ENCODE assay signal across 20 cellular contexts in the genomic region with DNA sequence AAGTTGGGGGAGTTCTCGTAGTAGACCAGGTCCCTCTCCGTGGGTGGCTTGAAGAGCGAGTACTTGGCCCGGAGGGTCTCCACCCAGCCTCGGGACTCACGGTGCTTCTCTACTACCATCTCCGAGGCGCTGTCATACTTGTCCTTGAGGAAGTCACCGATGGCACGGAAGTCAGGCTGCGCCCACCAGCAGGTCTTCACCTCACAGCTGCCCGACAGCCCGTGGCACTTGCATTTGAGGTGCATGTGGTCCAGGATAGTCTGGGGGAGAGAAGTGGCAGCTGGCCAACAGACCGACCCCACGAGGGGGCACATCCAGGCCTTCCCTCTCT. TPM values are rescaled to one million over a fixed set of nuclear protein-coding genes. Genes with fewer than 3 reads are reported as not detected.
DNase-seq lines count a peak whose midpoint lies in the region; ATAC-seq and TF ChIP-seq lines count a peak whose summit lies in the region.
"Had no signal": no experiment of that assay in that cellular context is flagged by ENCODE, and none has a peak within 500 bp of the region (broad histone marks: within the 10 kb centered on the region; RNA-seq: fewer than 3 reads in every experiment).

No MANE protein-coding gene starts in this region.

- intact Hi-C loops in Right ventricle myocardium inferior (cut with DNase I), result no loop called here

- H3K27me3 Mint-ChIP-seq in chondrocyte (ENCODE audit: low read depth) (no peaks in the 10 kb centered on the region), mesothelial cell of epicardium (ENCODE audit: low read depth) (no peaks in the 10 kb centered on the region)

- H3K27ac Mint-ChIP-seq in chondrocyte (ENCODE audit: unreplicated experiment), result no peak overlapping the region
- H3K27ac Mint-ChIP-seq in mesothelial cell of epicardium, result peak overlapping the region; percentile 25
- H3K27ac Mint-ChIP-seq: CD4-positive, CD25-positive, alpha-beta regulatory T cell; GM23338 had no signal

- H3K4me3 Mint-ChIP-seq in chondrocyte (ENCODE audit: unreplicated experiment) (no peak overlapping the region), mesothelial cell of epicardium (no peak overlapping the region)
- H3K4me3 Mint-ChIP-seq: GM23338 had no signal

- no peak for ATAC-seq in Right ventricle myocardium inferior
- ATAC-seq: GM23338 had no signal

- H3K9me3 Mint-ChIP-seq in chondrocyte (ENCODE audit: low read depth), result no peaks in the 10 kb centered on the region
- H3K9me3 Mint-ChIP-seq in mesothelial cell of epicardium, result no peaks in the 10 kb centered on the region
- H3K9me3 Mint-ChIP-seq: GM23338, IgD-negative memory B cell had no signal

- no peaks in the 10 kb centered on the region; the same call in 1 of the 2 replicates for H3K36me3 ChIP-seq in H7 (replicated peaks; ENCODE audit: control insufficient read depth, insufficient read depth, low read length)
- H3K36me3 ChIP-seq: Peyer's patch had no signal

- peaks cover 27% of the 10 kb centered on the region for H3K4me1 Mint-ChIP-seq in chondrocyte (ENCODE audit: low read depth)
- H3K4me1 Mint-ChIP-seq in mesothelial cell of epicardium, result peaks cover 44% of the 10 kb centered on the region

- H3K4me3 ChIP-seq in H7 (ENCODE audit: insufficient read depth, low read depth, low read length), result no peak overlapping the region
- H3K4me3 ChIP-seq: GM23338, Peyer's patch had no signal

- H3K36me3 Mint-ChIP-seq in chondrocyte (ENCODE audit: low read depth) (no peaks in the 10 kb centered on the region), mesothelial cell of epicardium (peaks cover 27% of the 10 kb centered on the region)
- H3K36me3 Mint-ChIP-seq: CD4-positive, CD25-positive, alpha-beta regulatory T cell; IgD-negative memory B cell had no signal

- peaks cover 4% of the 10 kb centered on the region; the same call in 1 of the 2 replicates for H3K27me3 ChIP-seq in H7 (ENCODE audit: control insufficient read depth, insufficient read depth, low read length)

- TF ChIP-seq CTCF in chondrocyte (IDR thresholded peaks at IDR 0.05), result no peak
- no peak for TF ChIP-seq CTCF in mesothelial cell of epicardium (IDR thresholded peaks at IDR 0.05; ENCODE audit: unreplicated experiment)

- DNase-seq in H7 (peak; percentile 19), chondrocyte (ENCODE audit: low spot score) (peak; percentile 80), mesothelial cell of epicardium (ENCODE audit: low spot score in 2 of 2, unreplicated experiment in 2 of 2) (no peak), SHP77 treated with DMSO at 0.1 percent for 48 hours (lab: John Stamatoyannopoulos, UW) (no peak), Right ventricle myocardium inferior (ENCODE audit: missing footprints) (no peak), NCI-H146 (lab: John Stamatoyannopoulos, UW) (no peak)
- DNase-seq in stimulated activated CD8-positive, alpha-beta memory T cell treated with anti-CD3 and anti-CD28 coated beads, Interleukin-4, amount 100 ng/mL, for 48 hours, result peak; percentile 20
- DNase-seq: Caco-2; CD4-positive, CD25-positive, alpha-beta regulatory T cell; NCI-H1105 treated with DMSO at 0.1 percent for 48 hours; NCI-H1694; NCI-H2081; NCI-H2171; NCI-H345; NCI-H524; NCI-H82; SW 1271 had no signal

RNA-seq across cellular contexts. Expression of gene WNT3, which starts 50.0 kb away (rescaled TPM):
- total RNA-seq in H7 (2014; rRNA removed; shearing (Covaris generic)), result 29.9 and 31.9 TPM in 2 replicates
- total RNA-seq in chondrocyte (4.1 to 5.2 TPM (median 4.9 TPM) in 3 replicates), mesothelial cell of epicardium (64.2 to 66.4 TPM (median 65.7 TPM) in 3 replicates), Right ventricle myocardium inferior (1.0 TPM)
- total RNA-seq: CD4-positive, CD25-positive, alpha-beta regulatory T cell had no signal

Comparison
In these comparisons a context has a peak if more than half of its experiments do, and no peak if none do; other contexts are left out.
1. DNase-seq: peak in H7 (single experiment), chondrocyte (single experiment) and stimulated activated CD8-positive, alpha-beta memory T cell treated with anti-CD3 and anti-CD28 coated beads, Interleukin-4, amount 100 ng/mL, for 48 hours (single experiment); none in mesothelial cell of epicardium (0 of 2), SHP77 treated with DMSO at 0.1 percent for 48 hours (single experiment), Right ventricle myocardium inferior (single experiment) and NCI-H146 (single experiment).